4 cellular contexts compared by ENCODE assay signal in the genomic region with DNA sequence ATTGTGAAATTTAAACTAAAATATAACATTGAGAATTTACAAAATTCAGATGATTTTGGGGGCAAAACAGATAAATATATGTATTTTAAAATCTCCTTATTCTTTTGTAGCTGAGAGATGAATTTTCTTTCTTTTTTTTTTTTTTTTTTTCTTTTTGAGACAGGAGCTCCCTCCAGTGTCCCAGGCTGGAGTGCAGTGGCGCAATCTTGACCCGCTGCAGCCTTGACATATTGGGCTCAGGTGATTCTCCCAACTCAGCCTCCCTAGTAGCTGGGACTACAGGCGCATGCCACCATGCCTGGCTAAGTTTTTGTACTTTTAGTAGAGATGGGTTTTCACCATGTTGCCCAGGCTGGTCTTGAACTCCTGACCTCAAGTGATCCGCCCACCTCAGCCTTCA. TPM values are rescaled to one million over a fixed set of nuclear protein-coding genes. Genes with fewer than 3 reads are reported as not detected.
"Had no signal": no experiment of that assay in that cellular context is flagged by ENCODE, and none has a peak within 500 bp of the region (broad histone marks: within the 10 kb centered on the region; RNA-seq: fewer than 3 reads in every experiment).

No MANE protein-coding gene starts in this region.

RNA-seq across cellular contexts. Expression of a gene that starts 14.1 kb away (rescaled TPM):
- total RNA-seq: mucosa of gallbladder, natural killer cell, osteocyte, spleen had no signal
